23 cellular contexts compared by ENCODE assay signal in the genomic region with DNA sequence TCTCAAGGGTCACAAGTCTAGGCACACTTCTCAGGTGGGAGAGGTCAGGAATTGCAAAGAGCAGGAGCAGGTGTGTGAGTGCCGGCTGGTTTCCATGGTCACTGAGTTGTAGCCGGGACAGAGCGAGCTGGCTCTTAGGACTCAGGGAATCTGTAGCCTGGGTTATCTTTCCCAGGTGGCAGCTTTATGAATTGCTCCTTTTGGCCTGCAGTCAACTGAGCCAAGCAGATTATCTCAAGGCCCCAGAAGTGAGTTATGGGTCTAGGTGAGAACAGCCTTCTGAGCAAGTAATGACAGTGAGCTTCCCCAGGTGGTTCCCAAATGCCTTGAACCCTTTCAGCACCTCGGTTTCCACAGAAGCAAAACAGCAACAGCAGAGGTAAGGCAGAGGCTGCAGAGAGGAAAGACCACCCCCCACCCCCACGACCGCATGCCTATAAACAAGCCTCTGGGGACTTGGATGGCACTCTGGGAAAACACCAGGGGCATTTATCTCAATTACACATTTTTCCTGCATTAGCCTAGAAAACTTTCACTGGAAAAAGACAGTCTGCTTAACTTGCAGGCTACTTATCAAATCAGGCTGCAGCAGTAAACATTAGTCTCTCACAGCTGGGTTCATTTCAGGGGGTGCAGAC. TPM values are rescaled to one million over a fixed set of nuclear protein-coding genes. Genes with fewer than 3 reads are reported as not detected.
DNase-seq lines count a peak whose midpoint lies in the region; ATAC-seq, FAIRE-seq and TF ChIP-seq lines count a peak whose summit lies in the region.
"Had no signal": no experiment of that assay in that cellular context is flagged by ENCODE, and none has a peak within 500 bp of the region (broad histone marks: within the 10 kb centered on the region; RNA-seq: fewer than 3 reads in every experiment).

No MANE protein-coding gene starts in this region.

- no peak for TF ChIP-seq CTCF in fibroblast of villous mesenchyme (IDR thresholded peaks at IDR 0.05; ENCODE audit: insufficient read depth, low read depth, low read length)

- H3K4me3 Mint-ChIP-seq in activated CD4-positive, alpha-beta T cell treated with anti-CD3 and anti-CD28 coated beads, Interleukin-2, amount 10 ng/mL, durations not matched to agents 7 days and 5 days, result no peak overlapping the region
- H3K4me3 Mint-ChIP-seq: activated naive CD8-positive, alpha-beta T cell; CD4-positive, alpha-beta memory T cell; neural crest cell; T-helper 2 cell treated with Interferon-gamma antibody and Interleukin-4, amounts not matched to agents 5 μg/mL and 100 μg/mL, for 36 hours had no signal

- H3K27ac Mint-ChIP-seq in activated CD4-positive, alpha-beta T cell treated with anti-CD3 and anti-CD28 coated beads, Interleukin-2, amount 10 ng/mL, durations not matched to agents 7 days and 5 days, result no peak overlapping the region
- H3K27ac Mint-ChIP-seq: activated naive CD8-positive, alpha-beta T cell; activated T-cell treated with anti-CD3 and anti-CD28 coated beads, Interleukin-2, amount 50 U/mL, for 72 hours; CD4-positive, alpha-beta memory T cell; T-helper 2 cell treated with Interferon-gamma antibody and Interleukin-4, amounts not matched to agents 5 μg/mL and 100 μg/mL, for 36 hours had no signal

- intact Hi-C loops in left ventricle myocardium superior (cut with micrococcal nuclease) (no loop called here), right cardiac atrium (cut with DNase I) (no loop called here)

- FAIRE-seq in urothelium cell line (lab: Jason Lieb, UNC), result no peak
- FAIRE-seq: frontal cortex had no signal

- H3K4me3 ChIP-seq in right cardiac atrium (ENCODE audit: low read length) (no peak overlapping the region), fibroblast of villous mesenchyme (ENCODE audit: low read depth, low read length) (no peak overlapping the region)
- H3K4me3 ChIP-seq: PC-9, SJSA1, thoracic aorta had no signal

- CTCF ChIA-PET in activated CD4-positive, alpha-beta T cell treated with anti-CD3 and anti-CD28 coated beads, Interleukin-2, amount 10 ng/mL, durations not matched to agents 7 days and 5 days (lab: Charles Lee), result no interaction called here

- H3K27ac ChIP-seq in right cardiac atrium (ENCODE audit: low read length), result no peak overlapping the region
- H3K27ac ChIP-seq: PC-9, SJSA1, thoracic aorta had no signal

- no peak for DNase-seq in left ventricle myocardium superior
- no peak for DNase-seq in right cardiac atrium
- DNase-seq in fibroblast of villous mesenchyme (ENCODE audit: low read depth), result peak; percentile 3
- peak; percentile 25 for DNase-seq in urothelium cell line (ENCODE audit: low spot score)
- DNase-seq in HPDE6-E6E7 (ENCODE audit: extremely low spot score), result no peak
- no peak for DNase-seq in activated CD4-positive, alpha-beta T cell treated with anti-CD3 and anti-CD28 coated beads, Interleukin-2, amount 10 ng/mL, durations not matched to agents 7 days and 5 days
- DNase-seq: activated CD4-positive, CD25-positive, alpha-beta regulatory T cell; activated CD8-positive, alpha-beta memory T cell treated with anti-CD3 and anti-CD28 coated beads for 24 hours; CD4-positive, alpha-beta memory T cell; cortex of kidney; DMS79; left cardiac atrium; NCI-H1105 treated with DMSO at 0.1 percent for 48 hours had no signal

- no peaks in the 10 kb centered on the region for H3K36me3 Mint-ChIP-seq in activated CD4-positive, alpha-beta T cell treated with anti-CD3 and anti-CD28 coated beads, Interleukin-2, amount 10 ng/mL, durations not matched to agents 7 days and 5 days (ENCODE audit: low read depth)
- H3K36me3 Mint-ChIP-seq: activated naive CD8-positive, alpha-beta T cell; CD4-positive, alpha-beta memory T cell had no signal

- H3K9me3 Mint-ChIP-seq in activated CD4-positive, alpha-beta T cell treated with anti-CD3 and anti-CD28 coated beads, Interleukin-2, amount 10 ng/mL, durations not matched to agents 7 days and 5 days, result no peaks in the 10 kb centered on the region
- H3K9me3 Mint-ChIP-seq: CD4-positive, alpha-beta memory T cell; neural crest cell; T-helper 2 cell treated with Interferon-gamma antibody and Interleukin-4, amounts not matched to agents 5 μg/mL and 100 μg/mL, for 36 hours had no signal

- 41% methylated on average over 6 of the region's 6 CpGs for WGBS in right cardiac atrium

- POLR2A ChIA-PET in activated CD4-positive, alpha-beta T cell treated with anti-CD3 and anti-CD28 coated beads, Interleukin-2, amount 10 ng/mL, durations not matched to agents 7 days and 5 days (lab: Charles Lee), result no interaction called here

- no peaks in the 10 kb centered on the region for H3K9me3 ChIP-seq in right cardiac atrium (ENCODE audit: control insufficient read depth, low read length)
- H3K9me3 ChIP-seq: SJSA1, thoracic aorta had no signal

- no peaks in the 10 kb centered on the region for H3K27me3 ChIP-seq in right cardiac atrium (ENCODE audit: control insufficient read depth, insufficient read depth)

- peaks cover 8% of the 10 kb centered on the region for H3K27me3 Mint-ChIP-seq in activated CD4-positive, alpha-beta T cell treated with anti-CD3 and anti-CD28 coated beads, Interleukin-2, amount 10 ng/mL, durations not matched to agents 7 days and 5 days

- peaks cover 15% of the 10 kb centered on the region for H3K4me1 Mint-ChIP-seq in activated CD4-positive, alpha-beta T cell treated with anti-CD3 and anti-CD28 coated beads, Interleukin-2, amount 10 ng/mL, durations not matched to agents 7 days and 5 days

- ATAC-seq in left ventricle myocardium superior, result peak; percentile 4
- no peak for ATAC-seq in right cardiac atrium
- peak; percentile 11; the same call in 1 of the 3 replicates for ATAC-seq in SK-N-SH treated with all-trans-retinoic acid at 6 μM for 48 hours
- no peak for ATAC-seq in GM21717 (IDR thresholded peaks at IDR 0.05; ENCODE audit: unreplicated experiment)

- H3K4me1 ChIP-seq in right cardiac atrium (ENCODE audit: control insufficient read depth, insufficient read depth, low read length), result peaks cover 2% of the 10 kb centered on the region

TF ChIP-seq in SK-N-SH treated with all-trans-retinoic acid at 6 μM for 48 hours, 23 proteins besides CTCF, POLR2A, EP300 and RAD21 (continues in another document):
- no peak; the same call in 1 of the 2 replicates for TF ChIP-seq TSHZ2 (CRISPR knock-in tag; IDR thresholded peaks at IDR 0.05)
- no peak for TF ChIP-seq CSDC2 (CRISPR knock-in tag; IDR thresholded peaks at IDR 0.05)
- TF ChIP-seq, protein P1, sequence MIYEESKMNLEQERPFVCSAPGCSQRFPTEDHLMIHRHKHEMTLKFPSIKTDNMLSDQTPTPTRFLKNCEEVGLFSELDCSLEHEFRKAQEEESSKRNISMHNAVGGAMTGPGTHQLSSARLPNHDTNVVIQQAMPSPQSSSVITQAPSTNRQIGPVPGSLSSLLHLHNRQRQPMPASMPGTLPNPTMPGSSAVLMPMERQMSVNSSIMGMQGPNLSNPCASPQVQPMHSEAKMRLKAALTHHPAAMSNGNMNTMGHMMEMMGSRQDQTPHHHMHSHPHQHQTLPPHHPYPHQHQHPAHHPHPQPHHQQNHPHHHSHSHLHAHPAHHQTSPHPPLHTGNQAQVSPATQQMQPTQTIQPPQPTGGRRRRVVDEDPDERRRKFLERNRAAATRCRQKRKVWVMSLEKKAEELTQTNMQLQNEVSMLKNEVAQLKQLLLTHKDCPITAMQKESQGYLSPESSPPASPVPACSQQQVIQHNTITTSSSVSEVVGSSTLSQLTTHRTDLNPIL (CRISPR knock-in tag; IDR thresholded peaks at IDR 0.05; ENCODE audit: low read depth), result 0 out of 2 replicates have a peak, but pooled peaks have one; percentile 13
- TF ChIP-seq RARB (CRISPR knock-in tag; IDR thresholded peaks at IDR 0.05), result no peak
- TF ChIP-seq ISL1 (CRISPR knock-in tag; IDR thresholded peaks at IDR 0.05), result peak; percentile 83
- no peak for TF ChIP-seq ZFP30 (CRISPR knock-in tag; IDR thresholded peaks at IDR 0.05)
- no peak for TF ChIP-seq PPARA (CRISPR knock-in tag; IDR thresholded peaks at IDR 0.05; ENCODE audit: borderline replicate concordance)
- no peak for TF ChIP-seq ZC3H10 (CRISPR knock-in tag; IDR thresholded peaks at IDR 0.05)
- peak; percentile 53; the same call in 1 of the 2 replicates for TF ChIP-seq TCF4 (CRISPR knock-in tag; IDR thresholded peaks at IDR 0.05; ENCODE audit: borderline replicate concordance)
- TF ChIP-seq ARNTL (CRISPR knock-in tag; IDR thresholded peaks at IDR 0.05; ENCODE audit: borderline replicate concordance, low read depth), result no peak

RNA-seq across cellular contexts. Expression of gene DGKG, which starts 56.7 kb away (rescaled TPM):
- total RNA-seq in left ventricle myocardium superior (18.2 TPM), right cardiac atrium (10 to 100 TPM; 10.8 to 23.6 (median 17.9) TPM), fibroblast of villous mesenchyme (under 0.01 and 0.32 TPM in 2 replicates)
- 4.5 TPM for polyA plus RNA-seq in right cardiac atrium
- total RNA-seq in activated CD4-positive, alpha-beta T cell treated with anti-CD3 and anti-CD28 coated beads, Interleukin-2, amount 10 ng/mL, durations not matched to agents 7 days and 5 days, result under 1 TPM in 1 of 2 experiments, not detected in 1; 0.04 TPM
- total RNA-seq: neural crest cell had no signal
- polyA plus RNA-seq: CD4-positive, alpha-beta memory T cell had no signal

Comparison
In these comparisons a context has a peak if more than half of its experiments do, and no peak if none do; other contexts are left out.
1. ATAC-seq: peak in left ventricle myocardium superior (single experiment) and SK-N-SH treated with all-trans-retinoic acid at 6 μM for 48 hours (single experiment); none in right cardiac atrium (0 of 2) and GM21717 (single experiment).
2. DNase-seq: peak in fibroblast of villous mesenchyme (single experiment) and urothelium cell line (single experiment); none in left ventricle myocardium superior (single experiment), right cardiac atrium (0 of 3), HPDE6-E6E7 (single experiment) and activated CD4-positive, alpha-beta T cell treated with anti-CD3 and anti-CD28 coated beads, Interleukin-2, amount 10 ng/mL, durations not matched to agents 7 days and 5 days (single experiment).